In genomic region chrX:153935326-153935851, GRCh38 we compare ENCODE assay signal across 8 cellular contexts. TPM values are rescaled to one million over a fixed set of nuclear protein-coding genes. Genes with fewer than 3 reads are reported as not detected.
DNase-seq lines count a peak whose midpoint lies in the region; ATAC-seq and TF ChIP-seq lines count a peak whose summit lies in the region.

No MANE protein-coding gene starts in this region.

- no peak for DNase-seq in AG04450 (ENCODE audit: low read depth, low spot score)
- DNase-seq in RWPE2 (ENCODE audit: low spot score), result no peak
- DNase-seq in stimulated activated naive CD8-positive, alpha-beta T cell treated with anti-CD3 and anti-CD28 coated beads, Interleukin-15, amount 100 ng/mL, for 72 hours, result peak in 1 of 2 donors; percentile 28
- DNase-seq in NCI-H2196 treated with DMSO at 0.1 percent for 48 hours (lab: John Stamatoyannopoulos, UW; ENCODE audit: unreplicated experiment), result no peak

- H3K27me3 ChIP-seq in AG04450 (ENCODE audit: control insufficient read depth, insufficient read depth, low read length) (no peaks in the 10 kb centered on the region), RWPE2 (ENCODE audit: insufficient read depth, poor library complexity, severe bottlenecking) (no peaks in the 10 kb centered on the region), gastroesophageal sphincter (no peaks in the 10 kb centered on the region)

- peaks cover 12% of the 10 kb centered on the region for H3K36me3 ChIP-seq in RWPE2 (ENCODE audit: low read depth)
- peaks cover 0 to 24% of the 10 kb centered on the region in 2 donors for H3K36me3 ChIP-seq in gastroesophageal sphincter

- no peak for TF ChIP-seq POLR2A in gastroesophageal sphincter (IDR thresholded peaks at IDR 0.05)

- H3K9me3 ChIP-seq in AG04450 (ENCODE audit: control insufficient read depth, insufficient read depth, low read length), result no peaks in the 10 kb centered on the region
- H3K9me3 ChIP-seq in RWPE2 (ENCODE audit: severe bottlenecking), result no peaks in the 10 kb centered on the region
- H3K9me3 ChIP-seq in gastroesophageal sphincter, result no peaks in the 10 kb centered on the region

- H3K4me3 ChIP-seq in AG04450 (ENCODE audit: low read depth, low read length) (peak overlapping the region; percentile 49), RWPE2 (ENCODE audit: severe bottlenecking) (peak overlapping the region; percentile 90), gastroesophageal sphincter (peak overlapping the region; percentile 47 to 78)

- H3K27ac Mint-ChIP-seq in stimulated activated naive CD8-positive, alpha-beta T cell treated with anti-CD3 and anti-CD28 coated beads, Interleukin-15, amount 100 ng/mL, for 72 hours, result no peak overlapping the region

- WGBS in gastroesophageal sphincter (ENCODE audit: low coverage in 1 of 2), 2 donors, result 13 to 58% methylated on average over 5 to 9 of the region's 32 CpGs

- H3K27me3 Mint-ChIP-seq in stimulated activated naive CD8-positive, alpha-beta T cell treated with anti-CD3 and anti-CD28 coated beads, Interleukin-15, amount 100 ng/mL, for 72 hours, result no peaks in the 10 kb centered on the region

- H3K4me1 Mint-ChIP-seq in stimulated activated naive CD8-positive, alpha-beta T cell treated with anti-CD3 and anti-CD28 coated beads, Interleukin-15, amount 100 ng/mL, for 72 hours, result peaks cover 59% of the 10 kb centered on the region

- no peak overlapping the region for H3K27ac ChIP-seq in AG04450 (ENCODE audit: low read depth, low read length)
- no peak overlapping the region for H3K27ac ChIP-seq in RWPE2 (ENCODE audit: poor library complexity, severe bottlenecking)
- peak overlapping the region in 3 of 4 donors; percentile 67 to 71 (median 67) for H3K27ac ChIP-seq in gastroesophageal sphincter

- ATAC-seq in GM19452 (IDR thresholded peaks at IDR 0.05; ENCODE audit: unreplicated experiment) (peak; percentile 30), RWPE2 (ENCODE audit: low read depth) (no peak), gastroesophageal sphincter (no peak), HG03457 (IDR thresholded peaks at IDR 0.05; ENCODE audit: unreplicated experiment) (no peak), GM19023 (IDR thresholded peaks at IDR 0.05; ENCODE audit: unreplicated experiment) (no peak)
- no peak for ATAC-seq in stimulated activated naive CD8-positive, alpha-beta T cell treated with anti-CD3 and anti-CD28 coated beads, Interleukin-15, amount 100 ng/mL, for 72 hours

- H3K4me1 ChIP-seq in RWPE2 (ENCODE audit: insufficient read depth, poor library complexity, severe bottlenecking) (no peaks in the 10 kb centered on the region), gastroesophageal sphincter (peaks cover 0 to 16% (median 4%) of the 10 kb centered on the region in 3 donors)

- POLR2A ChIA-PET in AG04450 (lab: Yijun Ruan, JAX), result interaction anchor here (0.5 to 1.2 kb wide), 4 partner anchors 12 to 248 kb away, joined by 3 to 6 read pairs (median 4); partner anchors contain the start of genes IDH3G and SSR4

- TF ChIP-seq CTCF in AG04450 (IDR thresholded peaks at IDR 0.05; ENCODE audit: low read depth, low read length), result no peak
- no peak for TF ChIP-seq CTCF in RWPE2 (IDR thresholded peaks at IDR 0.05; ENCODE audit: poor library complexity, severe bottlenecking)
- no peak for TF ChIP-seq CTCF in gastroesophageal sphincter (IDR thresholded peaks at IDR 0.05)

- peak overlapping the region; percentile 57 to 72 for H3K4me3 Mint-ChIP-seq in stimulated activated naive CD8-positive, alpha-beta T cell treated with anti-CD3 and anti-CD28 coated beads, Interleukin-15, amount 100 ng/mL, for 72 hours

- no peak for TF ChIP-seq EP300 in gastroesophageal sphincter (IDR thresholded peaks at IDR 0.05)

- CTCF ChIA-PET in AG04450 (lab: Charles Lee), result interaction anchor here (4.0 kb wide), 1 partner anchor 12 kb away, joined by 29 read pairs; no protein-coding TSS in a partner anchor

- no peaks in the 10 kb centered on the region for H3K9me3 Mint-ChIP-seq in stimulated activated naive CD8-positive, alpha-beta T cell treated with anti-CD3 and anti-CD28 coated beads, Interleukin-15, amount 100 ng/mL, for 72 hours

RNA-seq across cellular contexts. Expression of gene NAA10, which starts 0.6 kb away (rescaled TPM):
- 42.9 and 63.4 TPM in 2 replicates for polyA plus RNA-seq in AG04450 (2011; rRNA removed)
- polyA minus RNA-seq in AG04450 (2011; rRNA and poly(A)+ RNA removed), result 43.7 and 49.1 TPM in 2 replicates
- 100 to 1,000 TPM in 1 of 4 donors, 10 to 100 TPM in 3; 68.3 to 103 (median 89.2) TPM for total RNA-seq in gastroesophageal sphincter

RNA-seq across cellular contexts. Expression of gene RENBP, which starts 9.1 kb away (rescaled TPM):
- polyA plus RNA-seq in AG04450 (2011; rRNA removed), result 0.14 and 0.16 TPM in 2 replicates
- polyA minus RNA-seq in AG04450 (2011; rRNA and poly(A)+ RNA removed), result 0.18 TPM in 1 of 2 replicates, not detected in the other
- 10 to 100 TPM in 3 of 4 donors, 1 to 10 TPM in 1; 8.1 to 15.0 (median 12.5) TPM for total RNA-seq in gastroesophageal sphincter

RNA-seq across cellular contexts. Expression of gene ARHGAP4, which starts 9.3 kb away (rescaled TPM):
- polyA plus RNA-seq in AG04450 (2011; rRNA removed), result 0.12 and 0.16 TPM in 2 replicates
- polyA minus RNA-seq in AG04450 (2011; rRNA and poly(A)+ RNA removed), result 0.69 TPM in 1 of 2 replicates, not detected in the other
- total RNA-seq in gastroesophageal sphincter, result 10 to 100 TPM; 10.9 to 26.0 (median 18.1) TPM

RNA-seq across cellular contexts. Expression of gene AVPR2, which starts 30.9 kb away (rescaled TPM):
- polyA plus RNA-seq in AG04450 (2011; rRNA removed), result not detected in 2 replicates
- polyA minus RNA-seq in AG04450 (2011; rRNA and poly(A)+ RNA removed), result not detected in 2 replicates
- total RNA-seq in gastroesophageal sphincter, result 1 to 10 TPM in 3 of 4 donors, under 1 TPM in 1; 0.81 to 7.9 (median 3.8) TPM

RNA-seq across cellular contexts. Expression of gene HCFC1, which starts 36.2 kb away (rescaled TPM):
- 2.7 and 5.8 TPM in 2 replicates for polyA plus RNA-seq in AG04450 (2011; rRNA removed)
- polyA minus RNA-seq in AG04450 (2011; rRNA and poly(A)+ RNA removed), result 17.9 and 26.6 TPM in 2 replicates
- total RNA-seq in gastroesophageal sphincter, result 10 to 100 TPM; 32.9 to 94.4 (median 43.1) TPM

Comparison
In these comparisons a context has a peak if more than half of its experiments do, and no peak if none do; other contexts are left out.
1. H3K27ac ChIP-seq: peak in gastroesophageal sphincter (3 of 4); none in AG04450 (single experiment) and RWPE2 (single experiment).
2. Peak in every context shown above with its lines, with median percentiles within 50 percentile points of each other: H3K4me3 ChIP-seq.